In the genomic region with DNA sequence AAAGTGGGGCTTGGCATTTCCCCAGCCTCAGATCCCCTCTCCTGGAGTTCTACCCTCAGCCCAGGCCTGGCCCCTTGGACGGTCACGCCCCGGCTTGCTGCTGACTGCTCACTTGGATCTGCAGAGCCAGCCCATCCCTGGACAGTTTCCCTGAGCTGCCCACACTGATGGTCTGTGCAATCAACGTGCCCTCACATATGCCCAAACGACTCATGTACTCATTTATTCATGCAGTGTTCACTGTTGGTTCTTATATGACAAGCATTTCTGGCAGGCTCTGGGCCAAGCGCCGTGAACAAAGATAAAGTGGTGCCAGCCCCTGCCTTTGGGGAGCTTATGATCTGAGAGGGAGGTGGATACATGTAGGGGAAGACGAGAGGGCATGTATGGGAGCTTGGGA, we compare ENCODE assay signal across 21 cellular contexts. TPM values are rescaled to one million over a fixed set of nuclear protein-coding genes. Genes with fewer than 3 reads are reported as not detected.
A peak's percentile ranks its signal among the peaks of the same experiment; 100 is the strongest.
DNase-seq lines count a peak whose midpoint lies in the region; FAIRE-seq and TF ChIP-seq lines count a peak whose summit lies in the region.
"Had no signal": no experiment of that assay in that cellular context is flagged by ENCODE, and none has a peak within 500 bp of the region (broad histone marks: within the 10 kb centered on the region; RNA-seq: fewer than 3 reads in every experiment).

No MANE protein-coding gene starts in this region.

- no peak for TF ChIP-seq EP300 in suprapubic skin (IDR thresholded peaks at IDR 0.05)

- no peak overlapping the region for H3K27ac Mint-ChIP-seq in activated CD4-positive, alpha-beta T cell treated with anti-CD3 and anti-CD28 coated beads, Interleukin-2, amount 10 ng/mL, durations not matched to agents 7 days and 5 days

- H3K9me3 Mint-ChIP-seq in activated CD4-positive, alpha-beta T cell treated with anti-CD3 and anti-CD28 coated beads, Interleukin-2, amount 10 ng/mL, durations not matched to agents 7 days and 5 days = no peaks in the 10 kb centered on the region

- TF ChIP-seq POLR2A in suprapubic skin (IDR thresholded peaks at IDR 0.05) = no peak

- POLR2A ChIA-PET in activated CD4-positive, alpha-beta T cell treated with anti-CD3 and anti-CD28 coated beads, Interleukin-2, amount 10 ng/mL, durations not matched to agents 7 days and 5 days (lab: Charles Lee) = no interaction called here

- CTCF ChIA-PET in activated CD4-positive, alpha-beta T cell treated with anti-CD3 and anti-CD28 coated beads, Interleukin-2, amount 10 ng/mL, durations not matched to agents 7 days and 5 days (lab: Charles Lee) = no interaction called here

- peak; percentile 76 for FAIRE-seq in bronchial epithelial cell (lab: Jason Lieb, UNC)
- FAIRE-seq: G401.6 had no signal

- H3K9me3 ChIP-seq in suprapubic skin = no peaks in the 10 kb centered on the region
- H3K9me3 ChIP-seq: SJCRH30 had no signal

- H3K36me3 Mint-ChIP-seq in activated CD4-positive, alpha-beta T cell treated with anti-CD3 and anti-CD28 coated beads, Interleukin-2, amount 10 ng/mL, durations not matched to agents 7 days and 5 days (ENCODE audit: low read depth) = no peaks in the 10 kb centered on the region

- H3K4me3 Mint-ChIP-seq in activated CD4-positive, alpha-beta T cell treated with anti-CD3 and anti-CD28 coated beads, Interleukin-2, amount 10 ng/mL, durations not matched to agents 7 days and 5 days = no peak overlapping the region

- H3K4me1 ChIP-seq in suprapubic skin = peaks cover 22% of the 10 kb centered on the region

- DNase-seq in DMS 273 (lab: John Stamatoyannopoulos, UW; ENCODE audit: unreplicated experiment) = peak; percentile 38
- DNase-seq in DMS 273 treated with DMSO at 0.1 percent for 48 hours (lab: John Stamatoyannopoulos, UW) = no peak
- DNase-seq in bronchial epithelial cell (ENCODE audit: low read depth) = no peak
- DNase-seq in mesenteric fat pad (ENCODE audit: low spot score) = peak; percentile 71
- DNase-seq in suprapubic skin (ENCODE audit: low spot score in 2 of 2) = peak; percentile 34 to 67
- DNase-seq in foreskin melanocyte = no peak
- DNase-seq in NAMALWA (ENCODE audit: low spot score) = no peak
- DNase-seq in activated CD4-positive, alpha-beta T cell treated with anti-CD3 and anti-CD28 coated beads, Interleukin-2, amount 10 ng/mL, durations not matched to agents 7 days and 5 days = no peak
- DNase-seq: AML-193, HCEC 1CT, NCI-H1417 treated with DMSO at 0.1 percent for 48 hours, NCI-H1930, NCI-H226, NCI-H524, PC-9, SJCRH30 had no signal

- H3K4me1 Mint-ChIP-seq in activated CD4-positive, alpha-beta T cell treated with anti-CD3 and anti-CD28 coated beads, Interleukin-2, amount 10 ng/mL, durations not matched to agents 7 days and 5 days = peaks cover 9% of the 10 kb centered on the region

- H3K27me3 ChIP-seq in bronchial epithelial cell (ENCODE audit: control insufficient read depth, insufficient read depth, low read length) = peaks cover 7% of the 10 kb centered on the region
- no peaks in the 10 kb centered on the region for H3K27me3 ChIP-seq in suprapubic skin
- H3K27me3 ChIP-seq: SJCRH30 had no signal

- 53% methylated on average over 8 of the region's 8 CpGs for WGBS in suprapubic skin

- H3K36me3 ChIP-seq in bronchial epithelial cell (ENCODE audit: control insufficient read depth, insufficient read depth, low read length) = no peaks in the 10 kb centered on the region
- H3K36me3 ChIP-seq in suprapubic skin = no peaks in the 10 kb centered on the region
- H3K36me3 ChIP-seq: SJCRH30 had no signal

- H3K27ac ChIP-seq in suprapubic skin = no peak overlapping the region
- H3K27ac ChIP-seq: 22Rv1, C4-2B, KMS-11, PC-9, RWPE1, SJCRH30 had no signal

- no peak overlapping the region for H3K4me3 ChIP-seq in bronchial epithelial cell (ENCODE audit: low read depth, low read length)
- no peak overlapping the region for H3K4me3 ChIP-seq in suprapubic skin
- H3K4me3 ChIP-seq: PC-9, SJCRH30 had no signal

- TF ChIP-seq CTCF in bronchial epithelial cell (IDR thresholded peaks at IDR 0.05; ENCODE audit: insufficient read depth, low read length, severe bottlenecking) = no peak
- no peak for TF ChIP-seq CTCF in suprapubic skin (IDR thresholded peaks at IDR 0.05)

- H3K27me3 Mint-ChIP-seq in activated CD4-positive, alpha-beta T cell treated with anti-CD3 and anti-CD28 coated beads, Interleukin-2, amount 10 ng/mL, durations not matched to agents 7 days and 5 days = peaks cover 19% of the 10 kb centered on the region

RNA-seq across cellular contexts. Expression of a gene that starts 20.3 kb away (rescaled TPM):
- total RNA-seq in bronchial epithelial cell (under 0.01 and 0.26 TPM in 2 replicates), mesenteric fat pad (4.1 TPM), suprapubic skin (1 to 10 TPM; 1.9 to 7.9 (median 5.5) TPM)
- total RNA-seq in activated CD4-positive, alpha-beta T cell treated with anti-CD3 and anti-CD28 coated beads, Interleukin-2, amount 10 ng/mL, durations not matched to agents 7 days and 5 days = under 1 TPM; 0.07 to 0.12 TPM

Comparison
In these comparisons a context has a peak if more than half of its experiments do, and no peak if none do; other contexts are left out.
1. DNase-seq: peak in DMS 273 (single experiment), mesenteric fat pad (single experiment) and suprapubic skin (2 of 2); none in DMS 273 treated with DMSO at 0.1 percent for 48 hours (single experiment), bronchial epithelial cell (single experiment), foreskin melanocyte (single experiment), NAMALWA (single experiment) and activated CD4-positive, alpha-beta T cell treated with anti-CD3 and anti-CD28 coated beads, Interleukin-2, amount 10 ng/mL, durations not matched to agents 7 days and 5 days (single experiment).